Comparison of ENCODE assay signal across 6 cellular contexts in the genomic region with DNA sequence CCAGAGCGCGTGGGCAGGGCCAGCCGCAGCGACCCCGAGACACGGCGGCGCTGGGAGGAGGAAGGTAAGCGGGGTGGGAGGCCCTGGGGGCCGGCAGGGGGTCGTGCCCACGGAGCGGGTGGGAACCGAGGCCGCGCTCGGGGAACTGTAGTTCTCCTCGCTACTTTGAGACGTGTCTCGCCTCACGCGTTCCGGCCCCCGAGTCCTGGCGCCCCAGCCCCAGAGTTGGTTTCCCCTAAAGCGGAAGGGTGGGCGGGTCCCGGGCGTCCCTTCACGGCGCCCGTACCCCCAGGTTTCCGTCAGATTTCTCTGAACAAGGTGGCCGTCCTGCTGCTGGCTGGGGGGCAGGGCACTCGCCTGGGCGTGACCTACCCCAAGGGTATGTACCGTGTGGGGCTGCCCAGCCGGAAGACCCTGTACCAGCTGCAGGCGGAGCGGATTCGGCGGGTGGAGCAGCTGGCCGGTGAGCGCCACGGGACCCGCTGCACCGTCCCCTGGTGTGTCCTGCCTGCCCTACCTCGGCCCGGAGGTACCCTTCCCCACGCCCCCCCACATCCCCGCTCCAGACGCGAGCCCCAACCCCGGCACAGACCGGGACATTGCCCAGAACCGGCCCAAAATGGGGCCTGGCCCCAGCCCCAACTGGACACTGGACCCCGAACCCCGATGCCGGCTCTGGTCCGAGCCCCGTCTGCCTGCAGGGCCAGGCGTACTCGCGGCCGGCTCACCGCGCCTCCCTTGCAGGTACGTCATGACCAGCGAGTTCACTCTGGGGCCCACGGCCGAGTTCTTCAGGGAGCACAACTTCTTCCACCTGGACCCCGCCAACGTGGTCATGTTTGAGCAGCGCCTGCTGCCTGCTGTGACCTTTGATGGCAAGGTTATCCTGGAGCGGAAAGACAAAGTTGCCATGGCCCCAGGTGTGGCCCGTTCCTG. TPM values are rescaled to one million over a fixed set of nuclear protein-coding genes. Genes with fewer than 3 reads are reported as not detected.
A peak's percentile ranks its signal among the peaks of the same experiment; 100 is the strongest.
DNase-seq lines count a peak whose midpoint lies in the region; ATAC-seq lines count a peak whose summit lies in the region.

No MANE protein-coding gene starts in this region.

- ATAC-seq in HG02588 (IDR thresholded peaks at IDR 0.05; ENCODE audit: unreplicated experiment) (peak; percentile 11), left lobe of liver (no peak)

- peak; percentile 46 for DNase-seq in A172 (ENCODE audit: low spot score)
- DNase-seq in activated T-cell treated with anti-CD3 and anti-CD28 coated beads, Interleukin-2, amount 50 U/mL, for 48 hours = peak; percentile 51 to 67
- DNase-seq in left lobe of liver (ENCODE audit: low spot score) = peak; percentile 49
- DNase-seq in DMS153 treated with DMSO at 0.1 percent for 48 hours (lab: John Stamatoyannopoulos, UW; ENCODE audit: unreplicated experiment) = no peak
- DNase-seq in AG08395 (ENCODE audit: low spot score) = no peak

RNA-seq across cellular contexts. Expression of gene UAP1L1, which starts 0.7 kb away (rescaled TPM):
- 94.6 and 109 TPM in 2 replicates for total RNA-seq in A172 (2014; rRNA removed; shearing (Covaris generic))
- 1.8 TPM for total RNA-seq in left lobe of liver

RNA-seq across cellular contexts. Expression of gene SAPCD2, which starts 7.7 kb away (rescaled TPM):
- total RNA-seq in A172 (2014; rRNA removed; shearing (Covaris generic)) = 76.4 and 92.3 TPM in 2 replicates
- total RNA-seq in left lobe of liver = 0.15 TPM

RNA-seq across cellular contexts. Expression of gene MAN1B1, which starts 8.8 kb away (rescaled TPM):
- 196 and 197 TPM in 2 replicates for total RNA-seq in A172 (2014; rRNA removed; shearing (Covaris generic))
- total RNA-seq in left lobe of liver = 27.4 TPM

RNA-seq across cellular contexts. Expression of gene ENTPD2, which starts 24.2 kb away (rescaled TPM):
- not detected in 2 replicates for total RNA-seq in A172 (2014; rRNA removed; shearing (Covaris generic))
- 1.7 TPM for total RNA-seq in left lobe of liver

RNA-seq across cellular contexts. Expression of gene NPDC1, which starts 32.0 kb away (rescaled TPM):
- 47.4 and 49.6 TPM in 2 replicates for total RNA-seq in A172 (2014; rRNA removed; shearing (Covaris generic))
- total RNA-seq in left lobe of liver = 16.6 TPM

Comparison
In these comparisons a context has a peak if more than half of its experiments do, and no peak if none do; other contexts are left out.
1. DNase-seq: peak in A172 (single experiment), activated T-cell treated with anti-CD3 and anti-CD28 coated beads, Interleukin-2, amount 50 U/mL, for 48 hours (2 of 2) and left lobe of liver (single experiment); none in DMS153 treated with DMSO at 0.1 percent for 48 hours (single experiment) and AG08395 (single experiment).
2. RNA of gene UAP1L1, which starts 0.7 kb away (total RNA-seq): 94.6 to 109 TPM in A172; 1.8 TPM in left lobe of liver (single experiment); every median in the first group is over 10 times any median in the second.
3. RNA of gene SAPCD2, which starts 7.7 kb away (total RNA-seq): 76.4 to 92.3 TPM in A172; 0.15 TPM in left lobe of liver (single experiment); every median in the first group is over 10 times any median in the second.